8 cellular contexts compared by ENCODE assay signal in the genomic region with DNA sequence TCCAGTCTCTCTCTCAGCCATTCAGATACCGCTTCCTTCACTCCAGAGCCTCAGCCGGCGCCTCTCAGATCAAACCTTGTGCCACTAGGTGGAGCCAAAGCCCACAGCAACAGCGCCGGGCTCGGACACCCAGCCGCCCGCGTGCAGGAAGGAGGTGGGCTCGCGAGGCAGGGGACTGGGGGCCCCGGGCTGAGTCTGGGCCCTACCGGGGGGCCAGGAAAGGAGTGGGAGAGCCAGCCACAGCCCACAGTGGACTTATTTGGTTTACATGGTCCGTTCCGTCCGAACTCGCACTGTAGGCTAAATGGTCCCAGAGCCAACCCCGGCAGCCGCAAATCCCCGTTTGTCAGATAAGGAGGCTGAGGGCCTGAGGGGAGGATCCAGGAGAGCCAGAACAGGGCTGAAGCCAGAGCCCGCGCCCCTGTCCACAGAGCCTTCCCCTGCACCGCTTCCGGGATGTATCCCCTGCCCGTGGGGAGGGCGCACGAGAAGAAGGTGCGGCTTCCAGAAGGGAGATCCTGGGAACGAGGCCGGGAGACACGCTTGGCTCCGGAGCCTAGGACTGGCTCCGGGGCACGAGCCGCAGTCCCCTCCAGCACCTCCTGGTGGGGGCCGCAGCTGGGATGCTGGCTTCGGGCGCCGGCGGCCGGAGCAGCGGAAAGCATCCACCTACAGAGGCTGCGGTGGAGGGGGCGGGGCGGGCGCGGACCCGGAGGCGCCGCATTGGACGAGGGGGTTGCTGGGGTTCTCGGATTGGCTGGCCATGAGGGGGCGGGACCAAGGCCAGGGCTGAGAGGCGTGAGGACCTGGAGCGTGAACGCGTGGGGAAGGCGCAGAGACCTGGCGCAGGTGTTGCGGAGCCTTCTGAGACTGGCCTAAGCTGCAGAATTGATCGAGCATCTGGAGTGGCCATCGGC. TPM values are rescaled to one million over a fixed set of nuclear protein-coding genes. Genes with fewer than 3 reads are reported as not detected.
DNase-seq lines count a peak whose midpoint lies in the region; ATAC-seq, FAIRE-seq and TF ChIP-seq lines count a peak whose summit lies in the region.

No MANE protein-coding gene starts in this region.

- intact Hi-C loops in adrenal gland (cut with DNase I) (loop anchor here in 1 of 2 donors (10.0 kb wide), 1 partner anchor 251 kb away; no protein-coding TSS in a partner anchor), left ventricle myocardium superior (cut with micrococcal nuclease) (loop anchor here (10.0 kb wide), 1 partner anchor 261 kb away; no protein-coding TSS in a partner anchor), psoas muscle (cut with DNase I) (loop anchor here (1.0 to 10.0 kb wide), 4 partner anchors 65 to 581 kb away; partner anchors contain the start of gene RPP25 (in 1 of the 2))

- H3K27ac ChIP-seq in adrenal gland, result peak overlapping the region; percentile 1 to 76 (median 55)
- no peak overlapping the region for H3K27ac ChIP-seq in psoas muscle
- no peak overlapping the region for H3K27ac ChIP-seq in urinary bladder (ENCODE audit: low read depth)

- H3K9me3 ChIP-seq in adrenal gland (replicated peaks in 1 of 3) (no peaks in the 10 kb centered on the region), psoas muscle (no peaks in the 10 kb centered on the region)

- H3K4me1 ChIP-seq in adrenal gland (replicated peaks in 1 of 2) (peaks cover 7 to 19% of the 10 kb centered on the region in 2 donors), psoas muscle (no peaks in the 10 kb centered on the region), urinary bladder (ENCODE audit: insufficient read depth) (no peaks in the 10 kb centered on the region)

- TF ChIP-seq POLR2A in GM12892 (IDR thresholded peaks at IDR 0.05; ENCODE audit: low read depth, low read length) (no peak), adrenal gland (IDR thresholded peaks at IDR 0.05) (peak in 1 of 2 donors; percentile 32)

- DNase-seq in GM12892 (ENCODE audit: insufficient read length) (peak; percentile 99), NCI-H146 (lab: John Stamatoyannopoulos, UW) (peak; percentile 94), T follicular helper cell (ENCODE audit: low read depth) (peak; percentile 92), adrenal gland (peak; percentile 94 to 97 (median 96)), left ventricle myocardium superior (peak; percentile 95), psoas muscle (peak; percentile 94 to 95)

- H3K4me3 ChIP-seq in adrenal gland, result peak overlapping the region in 3 of 4 donors; percentile 24 to 71 (median 39)
- peak overlapping the region; percentile 66 for H3K4me3 ChIP-seq in psoas muscle
- peak overlapping the region; percentile 35 for H3K4me3 ChIP-seq in urinary bladder (ENCODE audit: low read depth, low read length)

- TF ChIP-seq CTCF in adrenal gland (IDR thresholded peaks at IDR 0.05) (peak; percentile 80 to 90 (median 86)), psoas muscle (IDR thresholded peaks at IDR 0.05) (peak; percentile 91)

- FAIRE-seq in GM12892 (lab: Jason Lieb, UNC), result peak; percentile 95

- peak; percentile 72 for ATAC-seq in HG02870 (IDR thresholded peaks at IDR 0.05; ENCODE audit: unreplicated experiment)
- peak; percentile 99 for ATAC-seq in left ventricle myocardium superior
- ATAC-seq in psoas muscle, result peak; percentile 98 to 100 (median 99)

- 0 to 2% (median 1%) methylated on average over 11 to 62 of the region's 62 CpGs for WGBS in adrenal gland, 4 donors
- 0 to 1% (median 1%) methylated on average over 59 to 62 of the region's 62 CpGs for WGBS in psoas muscle, 3 donors
- WGBS in urinary bladder, result under 1% methylated on average over 62 of the region's 62 CpGs

- H3K36me3 ChIP-seq in adrenal gland (replicated peaks in 1 of 2), result no peaks in the 10 kb centered on the region
- H3K36me3 ChIP-seq in psoas muscle (ENCODE audit: insufficient read depth in 1 of 2, low read depth in 1 of 2), result no peaks in the 10 kb centered on the region
- H3K36me3 ChIP-seq in urinary bladder (ENCODE audit: insufficient read depth), result no peaks in the 10 kb centered on the region

- no peaks in the 10 kb centered on the region for H3K27me3 ChIP-seq in adrenal gland
- H3K27me3 ChIP-seq in psoas muscle (ENCODE audit: insufficient read depth in 3 of 3, low read length in 2 of 3), result peaks cover 0 to 1% (median 0%) of the 10 kb centered on the region in 3 donors

RNA-seq across cellular contexts. Expression of gene CYP11A1, which starts 6.5 kb away (rescaled TPM):
- polyA plus RNA-seq in GM12892 (2012; ENCODE audit: missing spikeins), result 1.5 TPM
- 1,000 to 10,000 TPM in 6 of 8 donors, 100 to 1,000 TPM in 2; 635 to 3,326 (median 1,366) TPM for total RNA-seq in adrenal gland
- polyA plus RNA-seq in adrenal gland, result 1,000 to 10,000 TPM in 1 of 3 donors, 100 to 1,000 TPM in 2; 233 to 4,804 (median 738) TPM
- 0.55 TPM for total RNA-seq in left ventricle myocardium superior
- 1 to 10 TPM in 2 of 4 donors, under 1 TPM in 2; 0.61 to 5.0 (median 2.2) TPM for total RNA-seq in psoas muscle
- polyA plus RNA-seq in psoas muscle, result under 1 TPM; 0.14 to 0.24 (median 0.18) TPM
- total RNA-seq in urinary bladder, result 0.21 TPM
- polyA plus RNA-seq in urinary bladder, result 0.38 TPM

RNA-seq across cellular contexts. Expression of gene SEMA7A, which starts 59.8 kb away (rescaled TPM):
- 61.4 TPM for polyA plus RNA-seq in GM12892 (2012; ENCODE audit: missing spikeins)
- total RNA-seq in adrenal gland (1 to 10 TPM; 1.3 to 6.6 (median 3.4) TPM), left ventricle myocardium superior (1.3 TPM), psoas muscle (1 to 10 TPM in 3 of 4 donors, under 1 TPM in 1; 0.71 to 2.0 (median 1.5) TPM), urinary bladder (5.3 TPM)
- polyA plus RNA-seq in adrenal gland (1 to 10 TPM; 2.9 to 5.0 (median 3.9) TPM), psoas muscle (1 to 10 TPM in 1 of 3 donors, under 1 TPM in 2; 0.44 to 1.2 (median 0.46) TPM), urinary bladder (5.1 TPM)

Comparison
In these comparisons a context has a peak if more than half of its experiments do, and no peak if none do; other contexts are left out.
1. H3K27ac ChIP-seq: peak in adrenal gland (5 of 5); none in psoas muscle (single experiment) and urinary bladder (single experiment).
2. RNA of gene CYP11A1, which starts 6.5 kb away (total RNA-seq): 635 to 3,326 TPM in adrenal gland; 0.61 to 5.0 TPM in psoas muscle, 0.55 TPM in left ventricle myocardium superior (single experiment) and 0.21 TPM in urinary bladder (single experiment); every median in the first group is over 100 times any median in the second.
3. Peak in every context shown above with its lines, with median percentiles within 50 percentile points of each other: DNase-seq, ATAC-seq and H3K4me3 ChIP-seq.